12 cellular contexts compared by ENCODE assay signal in genomic region chr7:4665661-4666060, GRCh38. TPM values are rescaled to one million over a fixed set of nuclear protein-coding genes. Genes with fewer than 3 reads are reported as not detected.
A peak's percentile ranks its signal among the peaks of the same experiment; 100 is the strongest.
DNase-seq lines count a peak whose midpoint lies in the region; ATAC-seq and TF ChIP-seq lines count a peak whose summit lies in the region.
"Had no signal": no experiment of that assay in that cellular context is flagged by ENCODE, and none has a peak within 500 bp of the region (broad histone marks: within the 10 kb centered on the region; RNA-seq: fewer than 3 reads in every experiment).

No MANE protein-coding gene starts in this region.

- H3K27ac ChIP-seq in IMR-90 (ENCODE audit: insufficient read depth, low read length) (no peak overlapping the region), mammary epithelial cell (ENCODE audit: insufficient read depth, low read depth, low read length) (no peak overlapping the region), muscle layer of duodenum (ENCODE audit: low read length) (peak overlapping the region; percentile 63), caudate nucleus (ENCODE audit: low read depth, low read length) (no peak overlapping the region)
- H3K27ac ChIP-seq: KMS-11 had no signal

- no peak overlapping the region for H3K4ac ChIP-seq in IMR-90 (ENCODE audit: low read depth, low read length)

- no peaks in the 10 kb centered on the region for H3K36me3 ChIP-seq in IMR-90 (ENCODE audit: control insufficient read depth, insufficient read depth, low read length)
- no peaks in the 10 kb centered on the region for H3K36me3 ChIP-seq in mammary epithelial cell (ENCODE audit: insufficient read depth, low read length)
- H3K36me3 ChIP-seq in muscle layer of duodenum (ENCODE audit: control insufficient read depth in 1 of 2, insufficient read depth in 2 of 2, low read length in 2 of 2): no peaks in the 10 kb centered on the region

- TF ChIP-seq CTCF in AG04449 (IDR thresholded peaks at IDR 0.05; ENCODE audit: insufficient read depth, low read length, missing control alignments): no peak
- no peak for TF ChIP-seq CTCF in IMR-90 (conservative IDR thresholded peaks at IDR 0.05; ENCODE audit: low read depth, low read length)
- no peak for TF ChIP-seq CTCF in mammary epithelial cell (conservative IDR thresholded peaks at IDR 0.05 in 1 of 2, IDR thresholded peaks at IDR 0.05 in 1 of 2; ENCODE audit: extremely low read depth in 1 of 2, insufficient read depth in 1 of 2, low read depth in 1 of 2, low read length in 2 of 2)

- H4K5ac ChIP-seq in IMR-90 (ENCODE audit: low read depth, low read length): no peak overlapping the region

- H4K8ac ChIP-seq in IMR-90 (ENCODE audit: low read depth in 2 of 2, low read length in 2 of 2): no peak overlapping the region; a peak in 1 of 4 replicates

- H4K91ac ChIP-seq in IMR-90 (ENCODE audit: insufficient read depth, low read depth, low read length): no peak overlapping the region

- in situ Hi-C loops in IMR-90 (cut with MboI; ENCODE audit: low sequenced_read_pairs) (no loop called here), mammary epithelial cell (cut with MboI; ENCODE audit: low sequenced_read_pairs in 2 of 2) (no loop called here)

- no peak overlapping the region for H2AK9ac ChIP-seq in IMR-90 (replicated peaks; ENCODE audit: low read depth, low read length, poor library complexity)

- no peak for TF ChIP-seq RAD21 in IMR-90 (IDR thresholded peaks at IDR 0.05; ENCODE audit: low read length)

- no peak overlapping the region for H2BK15ac ChIP-seq in IMR-90 (ENCODE audit: low read depth, low read length)

- H2BK20ac ChIP-seq in IMR-90 (ENCODE audit: low read depth, low read length): no peak overlapping the region

- H3K4me1 ChIP-seq in IMR-90 (ENCODE audit: control insufficient read depth, insufficient read depth, low read length) (peaks cover 11% of the 10 kb centered on the region), mammary epithelial cell (ENCODE audit: insufficient read depth, low read length) (no peaks in the 10 kb centered on the region), muscle layer of duodenum (ENCODE audit: control insufficient read depth in 1 of 2, insufficient read depth in 2 of 2, low read length in 2 of 2) (peaks cover 0 to 18% of the 10 kb centered on the region in 2 donors)

- H3K9me1 ChIP-seq in IMR-90 (ENCODE audit: insufficient read depth, low read length): 0 out of 2 replicates have a peak, but pooled peaks cover 3% of the 10 kb centered on the region

- DNase-seq in AG04449 (ENCODE audit: low read depth, low spot score): peak; percentile 100
- DNase-seq in IMR-90: peak; percentile 99
- peak; percentile 62 for DNase-seq in mammary epithelial cell
- DNase-seq in caudate nucleus (lab: John Stamatoyannopoulos, UW): no peak
- DNase-seq in activated CD4-positive, CD25-positive, alpha-beta regulatory T cell (lab: John Stamatoyannopoulos, UW): no peak
- no peak for DNase-seq in GM19240 (ENCODE audit: insufficient read length, low spot score)
- DNase-seq: naive thymus-derived CD4-positive, alpha-beta T cell; NCI-H345 had no signal

- H4K20me1 ChIP-seq in IMR-90 (ENCODE audit: insufficient read depth, low read length): no peaks in the 10 kb centered on the region
- no peaks in the 10 kb centered on the region for H4K20me1 ChIP-seq in mammary epithelial cell (ENCODE audit: insufficient read depth, low read length)

- no peak overlapping the region for H2BK120ac ChIP-seq in IMR-90 (ENCODE audit: low read depth, low read length)

- no peak overlapping the region for H2AK5ac ChIP-seq in IMR-90 (ENCODE audit: low read depth, low read length)

- peaks cover 4% of the 10 kb centered on the region in 2 experiments; a peak in 1 of 4 replicates for H3K79me1 ChIP-seq in IMR-90 (ENCODE audit: low read depth in 1 of 2, low read length in 2 of 2)

- no peak overlapping the region for H3K23ac ChIP-seq in IMR-90 (ENCODE audit: low read depth, low read length)

- BruUV-seq in IMR-90 (replicated peaks; lab: Mats Ljungman, UMichigan) (no TSS peak), mammary epithelial cell (replicated peaks; lab: Mats Ljungman, UMichigan) (no TSS peak)

- TF ChIP-seq POLR2A in IMR-90 (IDR thresholded peaks at IDR 0.05; ENCODE audit: low read depth, low read length): no peak

- dilution Hi-C loops in IMR-90 (cut with HindIII; ENCODE audit: low sequenced_read_pairs, unreplicated experiment) (no loop called here), mammary epithelial cell (cut with HindIII; ENCODE audit: low sequenced_read_pairs) (no loop called here)

- H3K9ac ChIP-seq in IMR-90 (ENCODE audit: low read depth, low read length) (no peak overlapping the region), mammary epithelial cell (ENCODE audit: insufficient read depth, low read length) (no peak overlapping the region)
- H3K9ac ChIP-seq: KMS-11 had no signal

- no peak overlapping the region for H3K18ac ChIP-seq in IMR-90 (ENCODE audit: low read depth, low read length)

- POLR2A ChIA-PET in AG04449 (lab: Yijun Ruan, JAX): interaction anchor here (0.6 kb wide), 1 partner anchor 15 kb away, joined by 3 read pairs; no protein-coding TSS in a partner anchor
- POLR2A ChIA-PET in IMR-90 (lab: Charles Lee; ENCODE audit: unreplicated experiment): no interaction called here

- no CpG with 5 or more reads among the region's 2 CpGs for WGBS in IMR-90 (ENCODE audit: extremely low coverage in 2 of 2, insufficient read length in 1 of 2), 2 experiments
- 85% methylated on average over 2 of the region's 2 CpGs for WGBS in mammary epithelial cell (ENCODE audit: low coverage, missing lambda C conversion rate)

- no peaks in the 10 kb centered on the region for H3K27me3 ChIP-seq in IMR-90 (ENCODE audit: control insufficient read depth, insufficient read depth, low read length)
- no peaks in the 10 kb centered on the region for H3K27me3 ChIP-seq in mammary epithelial cell (ENCODE audit: insufficient read depth, low read length)
- H3K27me3 ChIP-seq in muscle layer of duodenum (ENCODE audit: low read depth, low read length): no peaks in the 10 kb centered on the region

- ATAC-seq in IMR-90 (ENCODE audit: low read depth) (peak; percentile 66), HG03280 (IDR thresholded peaks at IDR 0.05; ENCODE audit: unreplicated experiment) (no peak)
- ATAC-seq: GM12878; naive thymus-derived CD4-positive, alpha-beta T cell had no signal

- H3K4me3 ChIP-seq in AG04449 (ENCODE audit: low read depth, low read length) (no peak overlapping the region), IMR-90 (ENCODE audit: insufficient read depth, low read depth, low read length) (no peak overlapping the region), mammary epithelial cell (replicated peaks in 1 of 3; ENCODE audit: insufficient read depth in 1 of 3, low read depth in 2 of 3, low read length in 3 of 3) (no peak overlapping the region), muscle layer of duodenum (ENCODE audit: low read depth in 1 of 2, low read length in 2 of 2) (no peak overlapping the region)
- H3K4me3 ChIP-seq: GM12878 had no signal

- no peak overlapping the region for H3K14ac ChIP-seq in IMR-90 (replicated peaks; ENCODE audit: low read depth, low read length)

- H3K79me2 ChIP-seq in mammary epithelial cell (ENCODE audit: insufficient read depth, low read length): no peaks in the 10 kb centered on the region

- H3K9me3 ChIP-seq in IMR-90 (ENCODE audit: control insufficient read depth, insufficient read depth, low read length) (0 out of 2 replicates have a peak, but pooled peaks cover under 1% of the 10 kb centered on the region), mammary epithelial cell (replicated peaks; ENCODE audit: insufficient read depth, low read length) (no peaks in the 10 kb centered on the region), muscle layer of duodenum (ENCODE audit: control insufficient read depth in 1 of 2, low read length in 2 of 2) (no peaks in the 10 kb centered on the region)

- no peak overlapping the region for H2AFZ ChIP-seq in IMR-90 (replicated peaks; ENCODE audit: low read length, poor library complexity)
- no peak overlapping the region for H2AFZ ChIP-seq in mammary epithelial cell (ENCODE audit: low read depth, low read length)

- CTCF ChIA-PET in AG04449 (lab: Yijun Ruan, JAX): interaction anchor here (1.0 to 1.1 kb wide), 2 partner anchors 14 to 24 kb away, joined by 3 read pairs; no protein-coding TSS in a partner anchor
- CTCF ChIA-PET in IMR-90 (lab: Yijun Ruan, JAX): interaction anchor here (0.6 to 0.7 kb wide), 2 partner anchors 14 to 36 kb away, joined by 3 read pairs; no protein-coding TSS in a partner anchor
- CTCF ChIA-PET in mammary epithelial cell (lab: Charles Lee; ENCODE audit: low non-redundant PET): no interaction called here

- H3K4me2 ChIP-seq in IMR-90 (ENCODE audit: low read depth, low read length): peak overlapping the region; percentile 69; the same call in 1 of the 2 replicates
- H3K4me2 ChIP-seq in mammary epithelial cell (ENCODE audit: insufficient read depth, low read depth, low read length): no peak overlapping the region
- H3K4me2 ChIP-seq: KMS-11 had no signal

- peak overlapping the region; percentile 88 for H2BK5ac ChIP-seq in IMR-90 (ENCODE audit: low read depth, low read length, poor library complexity, severe bottlenecking)

- intact Hi-C loops in IMR-90 (cut with micrococcal nuclease) (no loop called here), mammary epithelial cell (cut with micrococcal nuclease) (no loop called here)

- no peak overlapping the region for H3K56ac ChIP-seq in IMR-90 (ENCODE audit: extremely low read depth, insufficient read depth, low read length)

TF ChIP-seq in IMR-90, 13 proteins besides CTCF, POLR2A, EP300 and RAD21 (continues in another document):
- TF ChIP-seq USF2 (IDR thresholded peaks at IDR 0.05; ENCODE audit: low read depth, low read length) (no peak), MXI1 (IDR thresholded peaks at IDR 0.05; ENCODE audit: borderline replicate concordance, low read depth, low read length) (no peak), MAFK (IDR thresholded peaks at IDR 0.05; ENCODE audit: low read depth, low read length) (no peak), CEBPB (IDR thresholded peaks at IDR 0.05; ENCODE audit: low read depth, low read length) (peak; percentile 97), NFE2L2 (IDR thresholded peaks at IDR 0.05; ENCODE audit: low read depth, low read length) (no peak), RFX5 (IDR thresholded peaks at IDR 0.05; ENCODE audit: low read depth, low read length) (no peak), MAZ (IDR thresholded peaks at IDR 0.05; ENCODE audit: borderline replicate concordance, low read depth, low read length) (no peak)

RNA-seq across cellular contexts. Expression of gene FOXK1, which starts 16.4 kb away (rescaled TPM):
- total RNA-seq in IMR-90 (2012; rRNA removed) (4.3 and 5.0 TPM in 2 replicates), mammary epithelial cell (10 to 100 TPM; 32.7 to 48.2 TPM)
- polyA plus RNA-seq in IMR-90 (2012; rRNA removed) (8.8 TPM in 2 replicates), mammary epithelial cell (10.2 TPM)
- polyA plus RNA-seq in IMR-90 (2012; cell fraction: cytosol; rRNA removed): 6.7 and 6.8 TPM in 2 replicates
- polyA plus RNA-seq in IMR-90 (2012; cell fraction: nucleus; rRNA removed; ENCODE audit: low replicate concordance): 18.7 and 30.1 TPM in 2 replicates
- polyA minus RNA-seq in mammary epithelial cell: 46.5 TPM

Comparison
In these comparisons a context has a peak if more than half of its experiments do, and no peak if none do; other contexts are left out.
1. DNase-seq: peak in AG04449 (single experiment), IMR-90 (single experiment) and mammary epithelial cell (single experiment); none in caudate nucleus (0 of 61), activated CD4-positive, CD25-positive, alpha-beta regulatory T cell (0 of 4) and GM19240 (single experiment).